8 cellular contexts compared by ENCODE assay signal in genomic region chr20:18287915-18288747, GRCh38. TPM values are rescaled to one million over a fixed set of nuclear protein-coding genes. Genes with fewer than 3 reads are reported as not detected.
DNase-seq lines count a peak whose midpoint lies in the region; ATAC-seq and TF ChIP-seq lines count a peak whose summit lies in the region.

Gene ZNF133, plus strand, starts transcription at chr20:18288527. Its CDS starts 17,160 bp downstream, at chr20:18305687.

- peak; percentile 92 to 97 for DNase-seq in NCI-H526 (lab: John Stamatoyannopoulos, UW)
- peak; percentile 99 for DNase-seq in activated CD4-positive, alpha-beta T cell treated with anti-CD3 and anti-CD28 coated beads, Interleukin-2, amount 10 ng/mL, durations not matched to agents 24 days and 14 days
- peak; percentile 98 for DNase-seq in coronary artery (ENCODE audit: low spot score)
- DNase-seq in left kidney (ENCODE audit: low read depth, low spot score), result peak; percentile 98
- DNase-seq in stimulated activated CD4-positive, alpha-beta T cell treated with anti-CD3 and anti-CD28 coated beads, Interleukin-1b, Interleukin-23, amount 100 ng/mL, for 48 hours, result peak; percentile 94

- peak within 1 kb of the TSS; percentile 75 for H3K4me3 ChIP-seq in coronary artery

- peak within 1 kb of the TSS; percentile 99 for H3K4me3 Mint-ChIP-seq in activated CD4-positive, alpha-beta T cell treated with anti-CD3 and anti-CD28 coated beads, Interleukin-2, amount 10 ng/mL, durations not matched to agents 24 days and 14 days

- ATAC-seq in GM19328 (IDR thresholded peaks at IDR 0.05; ENCODE audit: unreplicated experiment) (peak; percentile 98), HG03469 (IDR thresholded peaks at IDR 0.05; ENCODE audit: unreplicated experiment) (peak; percentile 95)

- H3K27ac ChIP-seq in C4-2B (peak within 1 kb of the TSS; percentile 74), coronary artery (peak within 1 kb of the TSS; percentile 82 to 92)

- peaks cover 18% of the 10 kb centered on the region for H3K36me3 Mint-ChIP-seq in activated CD4-positive, alpha-beta T cell treated with anti-CD3 and anti-CD28 coated beads, Interleukin-2, amount 10 ng/mL, durations not matched to agents 24 days and 14 days (ENCODE audit: low read depth)

- peaks cover 17% of the 10 kb centered on the region for H3K27me3 Mint-ChIP-seq in activated CD4-positive, alpha-beta T cell treated with anti-CD3 and anti-CD28 coated beads, Interleukin-2, amount 10 ng/mL, durations not matched to agents 24 days and 14 days

- peaks cover 22% of the 10 kb centered on the region for H3K4me1 Mint-ChIP-seq in activated CD4-positive, alpha-beta T cell treated with anti-CD3 and anti-CD28 coated beads, Interleukin-2, amount 10 ng/mL, durations not matched to agents 24 days and 14 days

- TF ChIP-seq CTCF in C4-2B (conservative IDR thresholded peaks at IDR 0.05), result no peak
- TF ChIP-seq CTCF in coronary artery (IDR thresholded peaks at IDR 0.05), result no peak

- peak within 1 kb of the TSS; percentile 99 for H3K27ac Mint-ChIP-seq in activated CD4-positive, alpha-beta T cell treated with anti-CD3 and anti-CD28 coated beads, Interleukin-2, amount 10 ng/mL, durations not matched to agents 24 days and 14 days

- peaks cover 25% of the 10 kb centered on the region for H3K9me3 Mint-ChIP-seq in activated CD4-positive, alpha-beta T cell treated with anti-CD3 and anti-CD28 coated beads, Interleukin-2, amount 10 ng/mL, durations not matched to agents 24 days and 14 days

- intact Hi-C loops in activated CD4-positive, alpha-beta T cell treated with anti-CD3 and anti-CD28 coated beads, Interleukin-2, amount 10 ng/mL, durations not matched to agents 24 days and 14 days (cut with micrococcal nuclease), result loop anchor here (1.0 to 5.0 kb wide), 11 partner anchors 151 to 1713 kb away; partner anchors contain the start of genes DTD1, DZANK1, KAT14 and PET117

RNA-seq across cellular contexts. Expression of gene ZNF133, which starts in this region (rescaled TPM):
- total RNA-seq in activated CD4-positive, alpha-beta T cell treated with anti-CD3 and anti-CD28 coated beads, Interleukin-2, amount 10 ng/mL, durations not matched to agents 24 days and 14 days, result 10.2 and 10.5 TPM in 2 replicates

Comparison
In these comparisons a context has a peak if more than half of its experiments do, and no peak if none do; other contexts are left out.
1. Peak in every context shown above with its lines: DNase-seq, ATAC-seq, H3K4me3 ChIP-seq and H3K27ac ChIP-seq.